8 cellular contexts compared by ENCODE assay signal in genomic region chr11:124798991-124799383, GRCh38. TPM values are rescaled to one million over a fixed set of nuclear protein-coding genes. Genes with fewer than 3 reads are reported as not detected.
DNase-seq lines count a peak whose midpoint lies in the region; TF ChIP-seq lines count a peak whose summit lies in the region.

No MANE protein-coding gene starts in this region.

- peak overlapping the region; percentile 90 for H3K27ac Mint-ChIP-seq in activated T-cell treated with anti-CD3 and anti-CD28 coated beads, Interleukin-2, amount 50 U/mL, for 24 hours

- DNase-seq in activated T-cell treated with anti-CD3 and anti-CD28 coated beads, Interleukin-2, amount 50 U/mL, for 24 hours: no peak
- DNase-seq in activated T-cell treated with anti-CD3 and anti-CD28 coated beads for 4 hours (no peak), NCI-H526 treated with DMSO at 0.1 percent for 48 hours (lab: John Stamatoyannopoulos, UW) (peak; percentile 77), cardiac fibroblast (ENCODE audit: low read depth in 2 of 2) (peak; percentile 55 to 68), SIG-M5 (lab: John Stamatoyannopoulos, UW) (no peak), COLO829 (ENCODE audit: low spot score) (no peak)

- H3K4me1 Mint-ChIP-seq in activated T-cell treated with anti-CD3 and anti-CD28 coated beads, Interleukin-2, amount 50 U/mL, for 24 hours (ENCODE audit: low read depth): peaks cover 44% of the 10 kb centered on the region

- CTCF ChIA-PET in HEK293 (lab: Yijun Ruan, JAX): interaction anchor here (1.1 to 2.7 kb wide), 14 partner anchors 9 to 156 kb away, joined by 3 to 13 read pairs (median 5); partner anchors contain the start of genes ESAM, NRGN and ROBO3

- no peaks in the 10 kb centered on the region for H3K9me3 Mint-ChIP-seq in activated T-cell treated with anti-CD3 and anti-CD28 coated beads, Interleukin-2, amount 50 U/mL, for 24 hours

- no peaks in the 10 kb centered on the region for H3K4me1 ChIP-seq in HEK293 (ENCODE audit: control insufficient read depth, insufficient read depth, low read length)
- peaks cover 17% of the 10 kb centered on the region for H3K4me1 ChIP-seq in mononuclear cell (ENCODE audit: insufficient read depth, low read length)

- POLR2A ChIA-PET in HEK293 (lab: Yijun Ruan, JAX): interaction anchor here (0.8 to 1.2 kb wide), 4 partner anchors 15 to 120 kb away, joined by 3 to 5 read pairs (median 4); no protein-coding TSS in a partner anchor

- H3K27ac ChIP-seq in HEK293 (ENCODE audit: extremely low read depth, low read depth, low read length): peak overlapping the region; percentile 92

- peak overlapping the region; percentile 88 for H3K4me3 Mint-ChIP-seq in activated T-cell treated with anti-CD3 and anti-CD28 coated beads, Interleukin-2, amount 50 U/mL, for 24 hours

- peaks cover 13% of the 10 kb centered on the region for H3K36me3 Mint-ChIP-seq in activated T-cell treated with anti-CD3 and anti-CD28 coated beads, Interleukin-2, amount 50 U/mL, for 24 hours (ENCODE audit: low read depth)

- TF ChIP-seq CTCF in HEK293 (tag by site-specific recombination; IDR thresholded peaks at IDR 0.05) (no peak), cardiac fibroblast (IDR thresholded peaks at IDR 0.05; ENCODE audit: low read depth, low read length) (no peak)

- no peaks in the 10 kb centered on the region for H3K27me3 Mint-ChIP-seq in activated T-cell treated with anti-CD3 and anti-CD28 coated beads, Interleukin-2, amount 50 U/mL, for 24 hours

- H3K36me3 ChIP-seq in HEK293 (ENCODE audit: control insufficient read depth in 2 of 2, insufficient read depth in 1 of 2, low read length in 2 of 2): no peaks in the 10 kb centered on the region

- H3K27me3 ChIP-seq in mononuclear cell (ENCODE audit: insufficient read depth, low read length): peaks cover 3% of the 10 kb centered on the region

- H3K9me3 ChIP-seq in HEK293 (ENCODE audit: control insufficient read depth, insufficient read depth, low read depth, low read length): no peaks in the 10 kb centered on the region
- no peaks in the 10 kb centered on the region for H3K9me3 ChIP-seq in mononuclear cell (ENCODE audit: low read depth, low read length)

- H3K4me3 ChIP-seq in HEK293 (ENCODE audit: low read depth, low read length): peak overlapping the region; percentile 88
- H3K4me3 ChIP-seq in cardiac fibroblast (replicated peaks in 1 of 2; ENCODE audit: low read depth in 2 of 2, low read length in 2 of 2): peak overlapping the region; percentile 70 to 82
- H3K4me3 ChIP-seq in mononuclear cell (ENCODE audit: low read length): peak overlapping the region; percentile 78

TF ChIP-seq in HEK293, 187 proteins besides CTCF, POLR2A, EP300 and RAD21:
- no peak for TF ChIP-seq ZNF830 (tag by site-specific recombination; IDR thresholded peaks at IDR 0.05; ENCODE audit: low read depth)
- TF ChIP-seq ZNF837 (tag by site-specific recombination; IDR thresholded peaks at IDR 0.05): no peak
- TF ChIP-seq ZBTB17 (tag by site-specific recombination; IDR thresholded peaks at IDR 0.05): peak; percentile 87
- TF ChIP-seq ZNF350 (tag by site-specific recombination; IDR thresholded peaks at IDR 0.05): no peak
- TF ChIP-seq PBX3 (CRISPR knock-in tag; IDR thresholded peaks at IDR 0.05): no peak
- peak; percentile 84 for TF ChIP-seq ZNF600 (tag by site-specific recombination; IDR thresholded peaks at IDR 0.05)

RNA-seq across cellular contexts. Expression of gene MSANTD2, which starts 1.2 kb away (rescaled TPM):
- total RNA-seq in mononuclear cell: 3.6 TPM

RNA-seq across cellular contexts. Expression of gene ESAM, which starts 36.9 kb away (rescaled TPM):
- total RNA-seq in mononuclear cell: 9.4 TPM

RNA-seq across cellular contexts. Expression of gene VSIG2, which starts 46.9 kb away (rescaled TPM):
- total RNA-seq in mononuclear cell: 0.42 TPM

RNA-seq across cellular contexts. Expression of gene NRGN, which starts 59.2 kb away (rescaled TPM):
- total RNA-seq in mononuclear cell: 58.9 TPM

Comparison
In these comparisons a context has a peak if more than half of its experiments do, and no peak if none do; other contexts are left out.
1. DNase-seq: peak in NCI-H526 treated with DMSO at 0.1 percent for 48 hours (single experiment) and cardiac fibroblast (2 of 2); none in activated T-cell treated with anti-CD3 and anti-CD28 coated beads, Interleukin-2, amount 50 U/mL, for 24 hours (single experiment), activated T-cell treated with anti-CD3 and anti-CD28 coated beads for 4 hours (single experiment), SIG-M5 (single experiment) and COLO829 (single experiment).
2. Peak in every context shown above with its lines, with median percentiles within 50 percentile points of each other: H3K4me3 ChIP-seq.